In genomic region chr9:69122391-69123141, GRCh38 we compare ENCODE assay signal across 1 cellular context.
TF ChIP-seq lines count a peak whose summit lies in the region.

No MANE protein-coding gene starts in this region.

TF ChIP-seq in WTC11, 78 proteins besides CTCF, POLR2A, EP300 and RAD21 (continued from another document):
- TF ChIP-seq ZNF281 (CRISPR knock-in tag; IDR thresholded peaks at IDR 0.05) (no peak), ZNF232 (CRISPR knock-in tag; IDR thresholded peaks at IDR 0.05) (0 out of 2 replicates have a peak, but pooled peaks have one; percentile 21), ZNF219 (CRISPR knock-in tag; IDR thresholded peaks at IDR 0.05; ENCODE audit: borderline replicate concordance) (no peak), FOXJ3 (CRISPR knock-in tag; IDR thresholded peaks at IDR 0.05; ENCODE audit: borderline replicate concordance) (no peak), USF2 (CRISPR knock-in tag; IDR thresholded peaks at IDR 0.05) (peak; percentile 67), TP53 (CRISPR knock-in tag; IDR thresholded peaks at IDR 0.05) (no peak), HMGXB4 (CRISPR knock-in tag; IDR thresholded peaks at IDR 0.05) (0 out of 2 replicates have a peak, but pooled peaks have one; percentile 15), ATF2 (CRISPR knock-in tag; IDR thresholded peaks at IDR 0.05; ENCODE audit: borderline replicate concordance, low read depth) (no peak), GRHL2 (CRISPR knock-in tag; IDR thresholded peaks at IDR 0.05; ENCODE audit: insufficient replicate concordance, severe bottlenecking) (no peak), NFE2L1 (CRISPR knock-in tag; IDR thresholded peaks at IDR 0.05) (no peak), ZSCAN18 (CRISPR knock-in tag; IDR thresholded peaks at IDR 0.05) (no peak), GTF2I (CRISPR knock-in tag; conservative IDR thresholded peaks at IDR 0.05) (no peak), ZNF512 (CRISPR knock-in tag; IDR thresholded peaks at IDR 0.05; ENCODE audit: borderline replicate concordance) (no peak)
